In the genomic region with DNA sequence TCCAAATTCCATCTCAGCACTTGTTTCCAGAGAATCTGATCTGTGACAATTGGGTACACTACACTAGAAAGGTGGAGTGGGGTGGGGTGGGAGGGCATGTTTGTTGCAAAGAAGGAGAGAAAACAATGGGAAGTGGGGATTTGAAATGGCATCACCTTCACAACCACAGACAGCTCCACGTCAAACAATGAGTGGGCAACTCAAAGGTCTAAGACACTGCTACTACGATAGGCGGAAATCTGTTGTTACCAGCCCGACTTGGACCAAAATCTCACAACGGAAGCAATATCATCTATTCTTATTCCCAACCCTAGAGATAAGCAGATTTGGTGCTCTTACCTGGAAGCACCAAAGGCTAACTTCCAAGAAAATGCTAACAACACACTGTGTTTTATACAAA, we compare ENCODE assay signal across 1 cellular context.
TF ChIP-seq lines count a peak whose summit lies in the region.

No MANE protein-coding gene starts in this region.

TF ChIP-seq in GM12878, 131 proteins besides CTCF, POLR2A, EP300 and RAD21:
- TF ChIP-seq NR2C2 (IDR thresholded peaks at IDR 0.05; ENCODE audit: borderline replicate concordance, control insufficient read depth, insufficient read length, low read depth) = no peak
- no peak for TF ChIP-seq BHLHE40 (IDR thresholded peaks at IDR 0.05; ENCODE audit: borderline replicate concordance in 1 of 2, low read depth in 2 of 2, low read length in 1 of 2)
- no peak for TF ChIP-seq MEF2B (IDR thresholded peaks at IDR 0.05; ENCODE audit: partially characterized antibody, poor library complexity, severe bottlenecking)
TF ChIP-seq in GM12878: peak in this region for 0.
